35 cellular contexts compared by ENCODE assay signal in the genomic region with DNA sequence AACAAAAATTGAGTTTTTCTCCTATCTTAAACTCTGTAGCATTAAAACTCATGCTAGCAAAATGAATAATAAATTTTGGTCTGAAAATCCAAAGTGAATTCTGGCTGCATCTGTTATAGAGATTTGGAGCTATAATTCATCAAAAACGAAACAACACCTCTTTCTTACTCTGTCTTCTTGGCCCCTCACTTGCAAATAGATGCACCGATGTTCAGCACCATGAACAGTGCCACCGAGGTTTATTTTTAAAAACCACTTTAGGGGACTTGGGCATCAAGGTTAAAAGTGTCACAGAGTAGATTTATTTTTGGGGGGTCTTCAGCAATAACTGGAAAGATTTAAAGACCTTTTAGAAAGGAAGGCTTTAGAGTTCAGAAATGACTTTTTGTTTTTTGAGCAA. TPM values are rescaled to one million over a fixed set of nuclear protein-coding genes. Genes with fewer than 3 reads are reported as not detected.
"Had no signal": no experiment of that assay in that cellular context is flagged by ENCODE, and none has a peak within 500 bp of the region (broad histone marks: within the 10 kb centered on the region; RNA-seq: fewer than 3 reads in every experiment).

No MANE protein-coding gene starts in this region.

- H3K4me2 ChIP-seq: neural progenitor cell, smooth muscle cell had no signal

- FAIRE-seq: endothelial cell of umbilical vein, kidney had no signal

- DNase-seq: dermis blood vessel endothelial cell; effector memory CD4-positive, alpha-beta T cell; erythroblast; esophagus squamous epithelium; foreskin fibroblast; gastrocnemius medialis; head of caudate nucleus; kidney; left lung; mesenchymal stem cell; mucosa of descending colon; naive thymus-derived CD4-positive, alpha-beta T cell; stimulated activated CD4-positive, alpha-beta T cell treated with anti-CD3 and anti-CD28 coated beads, Interleukin-12 subunit alpha, Interleukin-12 subunit beta, amount 100 ng/mL, for 4 hours; stimulated activated CD4-positive, alpha-beta T cell treated with anti-CD3 and anti-CD28 coated beads, Interleukin-1b, Interleukin-23, amount 100 ng/mL, for 48 hours; stimulated activated CD4-positive, alpha-beta T cell treated with anti-CD3 and anti-CD28 coated beads, Interleukin-4, amount 100 ng/mL, for 1 hour; stimulated activated CD8-positive, alpha-beta memory T cell treated with anti-CD3 and anti-CD28 coated beads, Interleukin-4, amount 100 ng/mL, for 48 hours; stimulated activated naive CD4-positive, alpha-beta T cell; stimulated activated naive CD8-positive, alpha-beta T cell treated with anti-CD3 and anti-CD28 coated beads, Interleukin-15, amount 100 ng/mL, for 72 hours; transverse colon; upper lobe of right lung had no signal

- H3K4me1 ChIP-seq: gastrocnemius medialis, left lung, neural progenitor cell, parathyroid adenoma, suprapubic skin, transverse colon, upper lobe of right lung, vagina had no signal

- H3K27ac ChIP-seq: coronary artery, esophagus squamous epithelium, gastrocnemius medialis, left lung, neural progenitor cell, parathyroid adenoma, suprapubic skin, transverse colon, upper lobe of right lung, vagina had no signal

- ATAC-seq: gastrocnemius medialis; left lung; mucosa of descending colon; naive thymus-derived CD4-positive, alpha-beta T cell; sciatic nerve; stimulated activated naive CD8-positive, alpha-beta T cell treated with anti-CD3 and anti-CD28 coated beads, Interleukin-15, amount 100 ng/mL, for 72 hours; upper lobe of right lung had no signal

- H3K79me2 ChIP-seq: parathyroid adenoma had no signal

- H3K9ac ChIP-seq: neural progenitor cell, parathyroid adenoma had no signal

- H3K9me3 ChIP-seq: esophagus squamous epithelium, gastrocnemius medialis, left lung, mucosa of descending colon, suprapubic skin, transverse colon, upper lobe of right lung, vagina had no signal

- H3K36me3 ChIP-seq: esophagus squamous epithelium, gastrocnemius medialis, left lung, neural progenitor cell, suprapubic skin, transverse colon, upper lobe of right lung, vagina had no signal

- H3K27me3 ChIP-seq: vagina had no signal

- H2AFZ ChIP-seq: neural progenitor cell, parathyroid adenoma had no signal

- H3K4me3 ChIP-seq: coronary artery, esophagus squamous epithelium, gastrocnemius medialis, left lung, mucosa of descending colon, neural progenitor cell, smooth muscle cell, suprapubic skin, transverse colon, upper lobe of right lung, vagina had no signal

RNA-seq across cellular contexts. Expression of a gene that starts 36.3 kb away (rescaled TPM):
- total RNA-seq: dermis blood vessel endothelial cell; endothelial cell of umbilical vein; esophagus squamous epithelium; gastrocnemius medialis; glomerular endothelial cell; kidney; left lung; lower leg skin; lung microvascular endothelial cell; mesothelial cell of epicardium; mucosa of descending colon; naive thymus-derived CD4-positive, alpha-beta T cell; osteoblast; progenitor cell of endocrine pancreas; sciatic nerve; smooth muscle cell; suprapubic skin; transverse colon; upper lobe of right lung; vagina had no signal
- polyA plus RNA-seq: endothelial cell of umbilical vein; naive thymus-derived CD4-positive, alpha-beta T cell; smooth muscle cell had no signal

RNA-seq across cellular contexts. Expression of a gene that starts 51.1 kb away (rescaled TPM):
- total RNA-seq: dermis blood vessel endothelial cell; endothelial cell of umbilical vein; esophagus squamous epithelium; gastrocnemius medialis; glomerular endothelial cell; kidney; left lung; lower leg skin; lung microvascular endothelial cell; mucosa of descending colon; naive thymus-derived CD4-positive, alpha-beta T cell; osteoblast; sciatic nerve; smooth muscle cell; suprapubic skin; transverse colon; upper lobe of right lung; vagina had no signal
- polyA plus RNA-seq: endothelial cell of umbilical vein; naive thymus-derived CD4-positive, alpha-beta T cell; smooth muscle cell; thymus had no signal
